ENCODE assay signal across 8 cellular contexts in the genomic region with DNA sequence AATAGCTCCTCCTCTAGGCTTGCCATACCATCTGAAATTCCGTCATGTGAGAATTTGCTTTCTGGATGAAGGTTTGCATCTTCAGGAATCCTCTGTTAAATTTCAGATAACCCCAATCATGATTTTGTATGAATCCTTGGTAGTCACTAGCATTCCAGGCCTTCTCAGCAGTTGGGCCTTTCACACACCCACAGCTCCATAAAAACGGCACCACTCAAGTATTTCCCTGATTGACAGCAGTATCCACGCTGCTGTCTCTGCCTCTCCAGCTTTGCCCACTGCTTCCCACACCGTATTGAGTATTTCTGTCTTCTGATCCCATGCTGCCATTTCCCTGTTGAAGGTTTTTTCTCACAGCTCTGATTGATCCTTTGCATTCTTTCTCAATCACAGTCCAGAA.
"Had no signal": no experiment of that assay in that cellular context is flagged by ENCODE, and none has a peak within 500 bp of the region (broad histone marks: within the 10 kb centered on the region; RNA-seq: fewer than 3 reads in every experiment).

No MANE protein-coding gene starts in this region.

- H3K36me3 Mint-ChIP-seq: IgD-negative memory B cell had no signal

- H3K4me2 ChIP-seq: GM23338, KMS-11 had no signal

- H3K9me3 Mint-ChIP-seq: GM23338, H9, IgD-negative memory B cell had no signal

- H2AFZ ChIP-seq: GM23338 had no signal

- H3K4me3 ChIP-seq: GM23338 had no signal

- ATAC-seq: GM23338, HepG2 had no signal

- H3K4me1 Mint-ChIP-seq: IgD-negative memory B cell had no signal

- H3K27ac Mint-ChIP-seq: GM23338, H9, IgD-negative memory B cell had no signal

- H3K4me3 Mint-ChIP-seq: GM23338, H9, IgD-negative memory B cell had no signal

- H3K27ac ChIP-seq: HL-60, KMS-11 had no signal

- H3K9ac ChIP-seq: KMS-11 had no signal

- DNase-seq: H9, HCEC 1CT, KBM-7 had no signal
